In the genomic region with DNA sequence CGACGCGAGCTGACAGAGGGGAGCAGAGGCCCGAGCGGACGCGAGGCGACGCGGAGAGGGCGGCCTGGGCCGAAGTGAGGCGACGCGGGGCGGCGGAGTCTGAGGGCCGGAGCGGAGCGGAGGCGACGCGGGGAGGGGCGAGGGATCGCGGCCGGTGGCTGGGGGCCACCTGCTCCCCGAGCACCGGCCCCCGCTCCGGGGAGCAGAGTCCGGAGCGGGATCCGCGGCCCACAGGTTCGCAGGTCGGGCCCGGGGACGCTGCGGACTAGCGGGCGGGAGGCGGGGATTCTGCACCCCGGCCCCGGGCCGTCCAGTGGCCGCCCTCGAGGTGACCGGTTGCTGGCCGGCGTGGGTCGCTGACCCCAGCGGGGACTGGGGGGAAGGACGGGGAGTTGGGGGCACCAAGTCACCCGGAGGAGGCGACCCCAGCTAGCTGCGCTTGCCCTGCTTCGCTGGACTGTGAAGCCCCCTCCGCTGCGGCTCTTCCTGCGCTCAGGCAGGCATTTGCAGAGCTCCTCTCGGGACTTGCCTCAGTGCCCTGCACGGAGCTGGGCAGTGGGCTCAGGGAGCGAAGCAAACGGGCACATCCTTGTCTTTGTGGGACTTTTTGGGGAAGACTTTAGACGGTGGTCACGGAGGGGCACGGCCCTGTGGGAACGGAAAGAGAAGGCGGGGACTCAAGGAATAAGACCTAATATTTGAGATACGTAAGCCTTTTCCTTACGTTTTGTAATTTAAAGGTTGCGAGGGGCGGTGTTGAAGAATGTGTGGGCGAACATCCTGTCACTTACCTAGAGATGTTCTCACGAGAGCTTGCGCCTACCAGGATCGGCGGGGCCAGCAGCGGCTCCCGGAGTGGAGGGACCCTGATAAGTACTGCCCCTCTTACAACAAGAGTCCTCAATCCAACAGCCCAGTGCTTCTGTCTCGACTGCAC, we compare ENCODE assay signal across 8 cellular contexts. TPM values are rescaled to one million over a fixed set of nuclear protein-coding genes. Genes with fewer than 3 reads are reported as not detected.
DNase-seq lines count a peak whose midpoint lies in the region; ATAC-seq and TF ChIP-seq lines count a peak whose summit lies in the region.

No MANE protein-coding gene starts in this region.

- H3K9me3 ChIP-seq in lower lobe of right lung: no peaks in the 10 kb centered on the region

- peaks cover 31% of the 10 kb centered on the region for H3K4me1 ChIP-seq in lower lobe of right lung

- no peak for TF ChIP-seq CTCF in lower lobe of right lung (IDR thresholded peaks at IDR 0.05)

- H3K4me3 ChIP-seq in lower lobe of right lung: peak overlapping the region; percentile 73

- no peaks in the 10 kb centered on the region for H3K27me3 ChIP-seq in lower lobe of right lung (ENCODE audit: low read depth)

- peaks cover 48% of the 10 kb centered on the region for H3K36me3 ChIP-seq in lower lobe of right lung

- ATAC-seq in lower lobe of right lung: peak; percentile 69 to 77

- peak overlapping the region; percentile 94 for H3K27ac ChIP-seq in lower lobe of right lung

- intact Hi-C loops in lower lobe of right lung (cut with DNase I): no loop called here

- DNase-seq in NCI-H2196 (lab: John Stamatoyannopoulos, UW; ENCODE audit: unreplicated experiment): peak; percentile 21
- DNase-seq in NCI-H2196 treated with DMSO at 0.1 percent for 48 hours (lab: John Stamatoyannopoulos, UW; ENCODE audit: unreplicated experiment): no peak
- DNase-seq in M059J (ENCODE audit: low read depth): peak; percentile 26
- DNase-seq in activated CD4-positive, alpha-beta T cell treated with anti-CD3 and anti-CD28 coated beads for 4 hours: peak; percentile 48 to 60
- peak; percentile 80 for DNase-seq in dermis blood vessel endothelial cell
- DNase-seq in lower lobe of right lung: peak; percentile 62
- DNase-seq in stimulated activated CD8-positive, alpha-beta memory T cell treated with anti-CD3 and anti-CD28 coated beads, Interleukin-12 subunit alpha, Interleukin-12 subunit beta, amount 100 ng/mL, for 24 hours (ENCODE audit: extremely low read depth): peak; percentile 19
- DNase-seq in NOMO-1 treated with DMSO at 0.1 percent for 48 hours (lab: John Stamatoyannopoulos, UW; ENCODE audit: unreplicated experiment): no peak

RNA-seq across cellular contexts. Expression of a gene that starts 0.6 kb away (rescaled TPM):
- total RNA-seq in M059J (2014; rRNA removed; shearing (Covaris generic)): 41.4 and 46.4 TPM in 2 replicates
- total RNA-seq in dermis blood vessel endothelial cell (31.3 and 40.0 TPM in 2 replicates), lower lobe of right lung (28.1 TPM)

RNA-seq across cellular contexts. Expression of a gene that starts 29.8 kb away (rescaled TPM):
- total RNA-seq in M059J (2014; rRNA removed; shearing (Covaris generic)): 203 and 347 TPM in 2 replicates
- total RNA-seq in dermis blood vessel endothelial cell (225 and 267 TPM in 2 replicates), lower lobe of right lung (150 TPM)

Comparison
In these comparisons a context has a peak if more than half of its experiments do, and no peak if none do; other contexts are left out.
1. DNase-seq: peak in NCI-H2196 (single experiment), M059J (single experiment), activated CD4-positive, alpha-beta T cell treated with anti-CD3 and anti-CD28 coated beads for 4 hours (2 of 2), dermis blood vessel endothelial cell (single experiment), lower lobe of right lung (single experiment) and stimulated activated CD8-positive, alpha-beta memory T cell treated with anti-CD3 and anti-CD28 coated beads, Interleukin-12 subunit alpha, Interleukin-12 subunit beta, amount 100 ng/mL, for 24 hours (single experiment); none in NCI-H2196 treated with DMSO at 0.1 percent for 48 hours (single experiment) and NOMO-1 treated with DMSO at 0.1 percent for 48 hours (single experiment).